In the genomic region with DNA sequence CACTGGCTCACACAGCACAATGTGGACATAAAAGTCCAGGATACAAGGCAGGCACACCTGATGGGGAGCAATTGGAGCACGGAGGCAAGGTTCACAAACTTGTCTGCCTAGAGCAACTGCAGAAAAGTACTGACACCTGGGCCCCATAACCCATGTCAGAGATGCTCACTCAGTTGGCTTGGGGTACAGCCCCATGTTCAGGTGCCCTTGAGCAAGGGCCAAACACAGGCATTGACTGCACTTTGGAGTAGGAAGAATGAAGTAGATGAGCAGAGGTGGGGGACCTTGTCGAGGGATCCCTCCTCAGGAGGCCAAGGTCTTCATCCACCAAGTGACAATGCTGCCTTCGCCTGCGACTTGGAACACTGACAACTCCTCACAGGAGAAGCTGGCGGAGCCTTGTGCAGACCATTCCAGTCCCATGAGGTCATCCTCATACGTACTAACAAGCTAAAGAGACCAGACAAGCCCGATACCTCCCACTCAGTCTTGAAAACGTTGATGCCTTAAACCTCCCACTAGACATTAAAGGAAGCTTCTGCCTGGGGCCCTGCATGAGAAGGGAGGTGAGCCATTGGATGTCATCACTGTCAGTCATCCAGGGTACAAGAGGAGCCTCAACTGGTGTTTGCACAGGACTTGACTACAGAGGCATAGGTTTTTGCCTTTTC, we compare ENCODE assay signal across 15 cellular contexts. TPM values are rescaled to one million over a fixed set of nuclear protein-coding genes. Genes with fewer than 3 reads are reported as not detected.
A peak's percentile ranks its signal among the peaks of the same experiment; 100 is the strongest.
DNase-seq lines count a peak whose midpoint lies in the region; ATAC-seq lines count a peak whose summit lies in the region.
"Had no signal": no experiment of that assay in that cellular context is flagged by ENCODE, and none has a peak within 500 bp of the region (broad histone marks: within the 10 kb centered on the region; RNA-seq: fewer than 3 reads in every experiment).

No MANE protein-coding gene starts in this region.

- peak; percentile 22 for DNase-seq in COLO829 (ENCODE audit: low spot score)
- no peak for DNase-seq in Karpas-422
- DNase-seq in dermis blood vessel endothelial cell, result peak; percentile 30
- DNase-seq in myocyte (ENCODE audit: low read depth), result peak; percentile 1
- DNase-seq in activated T-cell treated with anti-CD3 and anti-CD28 coated beads, Interleukin-2, amount 50 U/mL, for 48 hours, result no peak
- no peak for DNase-seq in HuH-7 (ENCODE audit: low spot score)
- no peak for DNase-seq in DMS53 (lab: John Stamatoyannopoulos, UW)
- DNase-seq: activated CD4-positive, alpha-beta T cell treated with anti-CD3 and anti-CD28 coated beads for 48 hours; hippocampal formation; MG63; NCI-H524 had no signal

- H3K27ac ChIP-seq in Karpas-422 (ENCODE audit: low read length), result peak overlapping the region; percentile 12; the same call in 1 of the 2 replicates
- H3K27ac ChIP-seq: dorsolateral prefrontal cortex, SJSA1, skin epidermis had no signal

- no peak overlapping the region for H2AFZ ChIP-seq in Karpas-422 (ENCODE audit: low read length)

- no peaks in the 10 kb centered on the region for H3K9me3 ChIP-seq in Karpas-422 (ENCODE audit: low read length)
- H3K9me3 ChIP-seq: MG63, SJSA1 had no signal

- no peak for ATAC-seq in HG03196 (IDR thresholded peaks at IDR 0.05; ENCODE audit: unreplicated experiment)

- no peak overlapping the region for H3K9ac ChIP-seq in Karpas-422 (ENCODE audit: low read length)

- no peak overlapping the region for H3K4me3 ChIP-seq in Karpas-422 (ENCODE audit: low read length)
- H3K4me3 ChIP-seq: dorsolateral prefrontal cortex, MG63, SJSA1, skin epidermis had no signal

- H4K20me1 ChIP-seq in Karpas-422 (ENCODE audit: insufficient read depth, low read depth, low read length), result no peaks in the 10 kb centered on the region

- no peaks in the 10 kb centered on the region for H3K9me2 ChIP-seq in Karpas-422 (replicated peaks; ENCODE audit: insufficient read depth, low read length)

- no peak overlapping the region for H3K4me2 ChIP-seq in Karpas-422 (ENCODE audit: low read depth, low read length, poor library complexity, severe bottlenecking)

- H3K27me3 ChIP-seq in Karpas-422 (ENCODE audit: low read length), result no peaks in the 10 kb centered on the region
- H3K27me3 ChIP-seq: MG63 had no signal

- H3K4me1 ChIP-seq in Karpas-422 (ENCODE audit: low read length), result peaks cover 37% of the 10 kb centered on the region
- H3K4me1 ChIP-seq: SJSA1 had no signal

- H3K36me3 ChIP-seq in Karpas-422 (ENCODE audit: insufficient read depth, low read length), result peaks cover 12% of the 10 kb centered on the region
- H3K36me3 ChIP-seq: MG63, SJSA1 had no signal

- peaks cover 6% of the 10 kb centered on the region; the same call in 1 of the 2 replicates for H3K79me2 ChIP-seq in Karpas-422 (ENCODE audit: low read length)

RNA-seq across cellular contexts. Expression of gene C14orf180, which starts 42.5 kb away (rescaled TPM):
- total RNA-seq in Karpas-422 (2014; rRNA removed; shearing (Covaris generic); ENCODE audit: low replicate concordance), result not detected in 2 replicates
- total RNA-seq in dermis blood vessel endothelial cell (not detected in 2 replicates), myocyte (0.67 TPM in 1 of 2 replicates, not detected in the other)
- polyA plus RNA-seq in myocyte (2012), result not detected
- total RNA-seq: SJSA1 had no signal

Comparison
In these comparisons a context has a peak if more than half of its experiments do, and no peak if none do; other contexts are left out.
1. DNase-seq: peak in COLO829 (single experiment), dermis blood vessel endothelial cell (single experiment) and myocyte (single experiment); none in Karpas-422 (single experiment), activated T-cell treated with anti-CD3 and anti-CD28 coated beads, Interleukin-2, amount 50 U/mL, for 48 hours (0 of 2), HuH-7 (single experiment) and DMS53 (single experiment).